ENCODE assay signal across 8 cellular contexts in genomic region chr2:164430166-164430783, GRCh38.
DNase-seq lines count a peak whose midpoint lies in the region; ATAC-seq, FAIRE-seq and TF ChIP-seq lines count a peak whose summit lies in the region.

No MANE protein-coding gene starts in this region.

- no peak overlapping the region for H3K27ac Mint-ChIP-seq in CD14-positive monocyte

- H3K4me2 ChIP-seq in OCI-LY1 (ENCODE audit: low read length), result no peak overlapping the region

- no peak overlapping the region for H2AFZ ChIP-seq in OCI-LY1 (ENCODE audit: low read length)

- H3F3A ChIP-seq in OCI-LY1 (ENCODE audit: insufficient read depth, low read length), result no peaks in the 10 kb centered on the region

- DNase-seq in NCI-H187 treated with DMSO at 0.1 percent for 48 hours (lab: John Stamatoyannopoulos, UW) (peak; percentile 5), NCI-H187 (lab: John Stamatoyannopoulos, UW) (no peak), non-pigmented ciliary epithelial cell (ENCODE audit: low read depth) (peak; percentile 13), CD14-positive monocyte (ENCODE audit: low spot score) (no peak)

- H4K20me1 ChIP-seq in OCI-LY1 (ENCODE audit: insufficient read depth, low read length), result no peaks in the 10 kb centered on the region

- no peaks in the 10 kb centered on the region for H3K9me3 Mint-ChIP-seq in CD14-positive monocyte

- no peaks in the 10 kb centered on the region for H3K36me3 Mint-ChIP-seq in CD14-positive monocyte

- no peaks in the 10 kb centered on the region for H3K36me3 ChIP-seq in OCI-LY1 (ENCODE audit: insufficient read depth, low read length)

- H3K9me2 ChIP-seq in OCI-LY1 (ENCODE audit: low read depth, low read length), result no peaks in the 10 kb centered on the region

- FAIRE-seq in endometrium (lab: Jason Lieb, UNC), result peak; percentile 33

- no peaks in the 10 kb centered on the region for H3K27me3 ChIP-seq in OCI-LY1 (ENCODE audit: insufficient read depth, low read length)

- peak; percentile 71 for ATAC-seq in HG03457 (IDR thresholded peaks at IDR 0.05; ENCODE audit: unreplicated experiment)
- ATAC-seq in HG03571 (IDR thresholded peaks at IDR 0.05; ENCODE audit: unreplicated experiment), result no peak

- no peak overlapping the region for H3K9ac ChIP-seq in OCI-LY1 (ENCODE audit: low read length)

- no peaks in the 10 kb centered on the region for H3K9me3 ChIP-seq in OCI-LY1 (ENCODE audit: low read length)

- H3K4me3 ChIP-seq in OCI-LY1 (ENCODE audit: low read depth, low read length, poor library complexity, severe bottlenecking), result no peak overlapping the region

- peaks cover 0 to under 1% (median 0%) of the 10 kb centered on the region in 3 donors for H3K27me3 Mint-ChIP-seq in CD14-positive monocyte (ENCODE audit: low read depth in 3 of 3)

- intact Hi-C loops in CD14-positive monocyte (cut with micrococcal nuclease), result no loop called here

- H3K27ac ChIP-seq in OCI-LY1 (ENCODE audit: low read depth, low read length, poor library complexity, severe bottlenecking), result no peak overlapping the region

- H3K79me2 ChIP-seq in OCI-LY1 (ENCODE audit: insufficient read depth, low read length), result no peaks in the 10 kb centered on the region

- H3K4me1 ChIP-seq in OCI-LY1 (ENCODE audit: insufficient read depth, low read length, severe bottlenecking), result no peaks in the 10 kb centered on the region

- no peaks in the 10 kb centered on the region for H3K4me1 Mint-ChIP-seq in CD14-positive monocyte

- H3K4me3 Mint-ChIP-seq in CD14-positive monocyte, result no peak overlapping the region

- TF ChIP-seq CTCF in OCI-LY1 (IDR thresholded peaks at IDR 0.05; ENCODE audit: low read length) (peak; percentile 53), CD14-positive monocyte (IDR thresholded peaks at IDR 0.05) (no peak)

Comparison
In these comparisons a context has a peak if more than half of its experiments do, and no peak if none do; other contexts are left out.
1. DNase-seq: peak in NCI-H187 treated with DMSO at 0.1 percent for 48 hours (single experiment) and non-pigmented ciliary epithelial cell (single experiment); none in NCI-H187 (0 of 2) and CD14-positive monocyte (single experiment).